In genomic region chr15:78396976-78397375, GRCh38 we compare ENCODE assay signal across 11 cellular contexts. TPM values are rescaled to one million over a fixed set of nuclear protein-coding genes. Genes with fewer than 3 reads are reported as not detected.
A peak's percentile ranks its signal among the peaks of the same experiment; 100 is the strongest.
DNase-seq lines count a peak whose midpoint lies in the region; ATAC-seq and TF ChIP-seq lines count a peak whose summit lies in the region.
"Had no signal": no experiment of that assay in that cellular context is flagged by ENCODE, and none has a peak within 500 bp of the region (broad histone marks: within the 10 kb centered on the region; RNA-seq: fewer than 3 reads in every experiment).

No MANE protein-coding gene starts in this region.

- H3K9me2 ChIP-seq in PC-9 (ENCODE audit: insufficient read depth): no peaks in the 10 kb centered on the region

- no TSS peak for BruUV-seq in PC-9 (replicated peaks; lab: Mats Ljungman, UMichigan)

- H3K36me3 ChIP-seq in PC-9 (ENCODE audit: low read depth) (no peaks in the 10 kb centered on the region), tibial artery (no peaks in the 10 kb centered on the region)
- H3K36me3 ChIP-seq: esophagus muscularis mucosa, vagina had no signal

- H3F3A ChIP-seq in PC-9 (ENCODE audit: insufficient read depth, low read depth): no peaks in the 10 kb centered on the region

- H3K27ac Mint-ChIP-seq in progenitor cell of endocrine pancreas: no peak overlapping the region
- H3K27ac Mint-ChIP-seq: activated T-helper 1 cell treated with anti-CD3 and anti-CD28 coated beads, Interleukin-12 subunit alpha, Interleukin-12 subunit beta, Interleukin-2, Interleukin-4 antibody, amounts not matched to agents 30 ng/mL and 10 ng/mL and 1 ng/mL, durations not matched to agents 14 hours and 24 hours and 36 hours had no signal

- H3K9me3 Mint-ChIP-seq in progenitor cell of endocrine pancreas (ENCODE audit: low read depth): no peaks in the 10 kb centered on the region
- H3K9me3 Mint-ChIP-seq: activated T-helper 1 cell treated with anti-CD3 and anti-CD28 coated beads, Interleukin-12 subunit alpha, Interleukin-12 subunit beta, Interleukin-2, Interleukin-4 antibody, amounts not matched to agents 30 ng/mL and 10 ng/mL and 1 ng/mL, durations not matched to agents 14 hours and 24 hours and 36 hours had no signal

- H3K79me2 ChIP-seq in PC-9 (ENCODE audit: low read depth): no peaks in the 10 kb centered on the region

- no peak overlapping the region for H2AFZ ChIP-seq in PC-9

- POLR2A ChIA-PET in PC-9 (lab: Charles Lee; ENCODE audit: unreplicated experiment): no interaction called here

- CTCF ChIA-PET in PC-9 (lab: Charles Lee): interaction anchor here (0.6 kb wide), 2 partner anchors 11 to 13 kb away, joined by 4 read pairs; no protein-coding TSS in a partner anchor

- H3K27ac ChIP-seq in PC-9 (no peak overlapping the region), tibial artery (no peak overlapping the region)
- H3K27ac ChIP-seq: esophagus muscularis mucosa, vagina had no signal

- no peak overlapping the region for H3K4me2 ChIP-seq in PC-9

- no peak overlapping the region for H3K4me3 Mint-ChIP-seq in progenitor cell of endocrine pancreas (ENCODE audit: low read depth)
- H3K4me3 Mint-ChIP-seq: activated T-helper 1 cell treated with anti-CD3 and anti-CD28 coated beads, Interleukin-12 subunit alpha, Interleukin-12 subunit beta, Interleukin-2, Interleukin-4 antibody, amounts not matched to agents 30 ng/mL and 10 ng/mL and 1 ng/mL, durations not matched to agents 14 hours and 24 hours and 36 hours had no signal

- intact Hi-C loops in PC-9 (cut with micrococcal nuclease; ENCODE audit: unreplicated experiment): no loop called here
- intact Hi-C loops in tibial artery (cut with DNase I; ENCODE audit: low total_unique reads): no loop called here

- H3K9me3 ChIP-seq in PC-9 (ENCODE audit: insufficient read depth, low read depth) (no peaks in the 10 kb centered on the region), tibial artery (no peaks in the 10 kb centered on the region)
- H3K9me3 ChIP-seq: esophagus muscularis mucosa, vagina had no signal

- H3K27me3 ChIP-seq in PC-9 (ENCODE audit: insufficient read depth, low read depth) (0 out of 2 replicates have a peak, but pooled peaks cover 4% of the 10 kb centered on the region), tibial artery (peaks cover 0 to 35% of the 10 kb centered on the region in 2 donors)
- H3K27me3 ChIP-seq: vagina had no signal

- peak; percentile 46 for TF ChIP-seq CTCF in PC-9 (conservative IDR thresholded peaks at IDR 0.05)
- peak; percentile 33 for TF ChIP-seq CTCF in fibroblast of villous mesenchyme (IDR thresholded peaks at IDR 0.05; ENCODE audit: insufficient read depth, low read depth, low read length)
- peak; percentile 30 for TF ChIP-seq CTCF in progenitor cell of endocrine pancreas (IDR thresholded peaks at IDR 0.05; ENCODE audit: unreplicated experiment)
- no peak for TF ChIP-seq CTCF in tibial artery (IDR thresholded peaks at IDR 0.05)

- H3K4me1 Mint-ChIP-seq in progenitor cell of endocrine pancreas (ENCODE audit: low read depth): peaks cover 7% of the 10 kb centered on the region

- DNase-seq in GM03348 (ENCODE audit: low spot score) (peak; percentile 60), PC-9 (no peak), fibroblast of villous mesenchyme (ENCODE audit: low read depth) (peak; percentile 28), progenitor cell of endocrine pancreas (ENCODE audit: low spot score, unreplicated experiment) (no peak), tibial artery (no peak)
- DNase-seq in activated CD4-positive, alpha-beta T cell treated with anti-CD3 and anti-CD28 coated beads, Interleukin-2, amount 50 U/mL, for 1 hour: no peak

- H3K27me3 Mint-ChIP-seq in progenitor cell of endocrine pancreas: peaks cover 33% of the 10 kb centered on the region

- no peaks in the 10 kb centered on the region for H3K4me1 ChIP-seq in PC-9 (replicated peaks; ENCODE audit: insufficient read depth)
- H3K4me1 ChIP-seq in tibial artery: no peaks in the 10 kb centered on the region

- H3K4me3 ChIP-seq in PC-9 (no peak overlapping the region), fibroblast of villous mesenchyme (ENCODE audit: low read depth, low read length) (no peak overlapping the region), tibial artery (no peak overlapping the region)
- H3K4me3 ChIP-seq: esophagus muscularis mucosa, vagina had no signal

- H4K20me1 ChIP-seq in PC-9 (ENCODE audit: insufficient read depth): no peaks in the 10 kb centered on the region

- no peaks in the 10 kb centered on the region for H3K36me3 Mint-ChIP-seq in progenitor cell of endocrine pancreas (ENCODE audit: insufficient read depth)

- ATAC-seq in GM18867 (IDR thresholded peaks at IDR 0.05; ENCODE audit: unreplicated experiment) (no peak), HG02642 (IDR thresholded peaks at IDR 0.05; ENCODE audit: poor library complexity, unreplicated experiment) (no peak)

RNA-seq across cellular contexts. Expression of gene IREB2, which starts 41.0 kb away (rescaled TPM):
- total RNA-seq in PC-9 (2021) (48.8 and 49.0 TPM in 2 replicates), fibroblast of villous mesenchyme (38.9 and 39.0 TPM in 2 replicates), progenitor cell of endocrine pancreas (87.4 and 95.3 TPM in 2 replicates)

RNA-seq across cellular contexts. Expression of gene CRABP1, which starts 56.8 kb away (rescaled TPM):
- not detected in 2 replicates for total RNA-seq in PC-9 (2021)
- not detected in 2 replicates for total RNA-seq in fibroblast of villous mesenchyme
- 1.1 and 2.8 TPM in 2 replicates for total RNA-seq in progenitor cell of endocrine pancreas
- total RNA-seq: activated T-helper 1 cell treated with anti-CD3 and anti-CD28 coated beads, Interleukin-12 subunit alpha, Interleukin-12 subunit beta, Interleukin-2, Interleukin-4 antibody, amounts not matched to agents 30 ng/mL and 10 ng/mL and 1 ng/mL, durations not matched to agents 14 hours and 24 hours and 36 hours; esophagus muscularis mucosa; vagina had no signal

Comparison
In these comparisons a context has a peak if more than half of its experiments do, and no peak if none do; other contexts are left out.
1. DNase-seq: peak in GM03348 (single experiment) and fibroblast of villous mesenchyme (single experiment); none in PC-9 (0 of 2), progenitor cell of endocrine pancreas (single experiment), tibial artery (0 of 2) and activated CD4-positive, alpha-beta T cell treated with anti-CD3 and anti-CD28 coated beads, Interleukin-2, amount 50 U/mL, for 1 hour (single experiment).
2. CTCF ChIP-seq: peak in PC-9 (single experiment), fibroblast of villous mesenchyme (single experiment) and progenitor cell of endocrine pancreas (single experiment); none in tibial artery (0 of 2).